ENCODE assay signal across 8 cellular contexts in genomic region chr13:42355118-42355840, GRCh38.
DNase-seq lines count a peak whose midpoint lies in the region; ATAC-seq, FAIRE-seq and TF ChIP-seq lines count a peak whose summit lies in the region.
"Had no signal": no experiment of that assay in that cellular context is flagged by ENCODE, and none has a peak within 500 bp of the region (broad histone marks: within the 10 kb centered on the region; RNA-seq: fewer than 3 reads in every experiment).

No MANE protein-coding gene starts in this region.

- H3K79me2 ChIP-seq in H1 (ENCODE audit: control insufficient read depth in 1 of 2, insufficient read depth in 2 of 2, low read length in 2 of 2), result no peaks in the 10 kb centered on the region

- no peaks in the 10 kb centered on the region for H3K79me1 ChIP-seq in H1 (ENCODE audit: low read depth, low read length)

- no peak overlapping the region for H2BK12ac ChIP-seq in H1 (ENCODE audit: low read depth, low read length)

- H2BK5ac ChIP-seq in H1 (ENCODE audit: low read depth, low read length), result no peak overlapping the region

- no peak overlapping the region for H4K5ac ChIP-seq in H1 (ENCODE audit: insufficient read length, low read depth, low read length)

- no peak overlapping the region for H3K9ac ChIP-seq in H1 (replicated peaks in 1 of 4; ENCODE audit: extremely low read depth in 1 of 4, low read depth in 3 of 4, low read length in 3 of 4)

- no peak for TF ChIP-seq CTCF in H1 (IDR thresholded peaks at IDR 0.05; ENCODE audit: control extremely low read depth in 1 of 3, insufficient read depth in 1 of 3, low read depth in 1 of 3, low read length in 3 of 3)

- no peaks in the 10 kb centered on the region for H3K23me2 ChIP-seq in H1 (ENCODE audit: low read depth, low read length)

- H3K36me3 ChIP-seq in H1 (ENCODE audit: control insufficient read depth in 2 of 4, insufficient read depth in 4 of 4, low read length in 3 of 4), result no peaks in the 10 kb centered on the region

- no peak for FAIRE-seq in H1 (lab: Jason Lieb, UNC)

- ATAC-seq in HG03354 (IDR thresholded peaks at IDR 0.05; ENCODE audit: poor library complexity, severe bottlenecking, unreplicated experiment), result no peak
- ATAC-seq in GM18502 (IDR thresholded peaks at IDR 0.05; ENCODE audit: poor library complexity, unreplicated experiment), result no peak
- no peak for ATAC-seq in HG02884 (IDR thresholded peaks at IDR 0.05; ENCODE audit: unreplicated experiment)

- H2AFZ ChIP-seq in H1 (ENCODE audit: low read length), result no peak overlapping the region; the same call in 1 of the 2 replicates

- no peaks in the 10 kb centered on the region for H3K9me3 ChIP-seq in H1 (ENCODE audit: insufficient read depth in 2 of 2, low read depth in 1 of 2, low read length in 1 of 2)

- no peak for TF ChIP-seq RAD21 in H1 (IDR thresholded peaks at IDR 0.05 in 1 of 2, conservative IDR thresholded peaks at IDR 0.05 in 1 of 2; ENCODE audit: low read depth in 2 of 2, low read length in 2 of 2)

- POLR2A ChIA-PET in H1 (lab: Charles Lee; ENCODE audit: partially characterized antibody), result no interaction called here

- no peaks in the 10 kb centered on the region for H4K20me1 ChIP-seq in H1 (replicated peaks in 1 of 2; ENCODE audit: control insufficient read depth in 1 of 2, insufficient read depth in 2 of 2, low read length in 2 of 2)

- 0 out of 2 replicates have a peak overlapping the region, but pooled peaks have one; percentile 0 for H4K8ac ChIP-seq in H1 (ENCODE audit: extremely low read depth, insufficient read depth, low read length)

- no peak overlapping the region for H3K23ac ChIP-seq in H1 (ENCODE audit: insufficient read length)

- no peaks in the 10 kb centered on the region for H3K4me1 ChIP-seq in H1 (replicated peaks in 1 of 4; ENCODE audit: control insufficient read depth in 3 of 4, insufficient read depth in 4 of 4, low read length in 3 of 4)

- H3K4me3 ChIP-seq in H1 (ENCODE audit: extremely low read depth in 1 of 4, insufficient read depth in 2 of 4, low read depth in 3 of 4, low read length in 4 of 4), result no peak overlapping the region

- H2AK5ac ChIP-seq in H1 (ENCODE audit: low read depth, low read length), result no peak overlapping the region

- no peak overlapping the region for H3K14ac ChIP-seq in H1 (ENCODE audit: insufficient read length)

- no peak overlapping the region for H3K4me2 ChIP-seq in H1 (ENCODE audit: insufficient read depth in 1 of 2, low read depth in 2 of 2, low read length in 2 of 2)

- no peak overlapping the region for H3K18ac ChIP-seq in H1 (ENCODE audit: extremely low read depth, low read length)

- CTCF ChIA-PET in H1 (lab: Charles Lee; ENCODE audit: partially characterized antibody), result interaction anchor here (0.6 to 1.3 kb wide), 2 partner anchors 21 to 689 kb away, joined by 3 to 4 read pairs; no protein-coding TSS in a partner anchor

- WGBS in H1 (ENCODE audit: extremely low coverage in 1 of 2, insufficient coverage in 1 of 2, insufficient read length in 1 of 2, insufficient replicate concordance in 2 of 2, low coverage in 1 of 2, low lambda C conversion rate in 2 of 2, missing lambda C conversion rate in 1 of 2), 2 experiments, result 86% methylated on average over 7 of the region's 7 CpGs; no CpG with 5 or more reads in 1 of the 2 experiments

- no peak overlapping the region for H3K27ac ChIP-seq in H1 (ENCODE audit: low read depth, low read length)

- H2BK15ac ChIP-seq in H1 (ENCODE audit: low read length), result no peak overlapping the region

- no peak overlapping the region for H3K4ac ChIP-seq in H1 (replicated peaks; ENCODE audit: insufficient read length, low read depth, low read length)

- H3K27me3 ChIP-seq in H1 (replicated peaks in 1 of 4; ENCODE audit: control insufficient read depth in 3 of 4, extremely low read depth in 1 of 4, insufficient read depth in 3 of 4, low read length in 3 of 4), result no peaks in the 10 kb centered on the region

- no peak overlapping the region for H3K56ac ChIP-seq in H1 (replicated peaks; ENCODE audit: insufficient read length, low read depth, low read length)

- no peak overlapping the region for H2BK120ac ChIP-seq in H1 (replicated peaks; ENCODE audit: low read depth, low read length)

- DNase-seq in RPMI8226, result peak; percentile 25
- DNase-seq in activated T-cell treated with anti-CD3 and anti-CD28 coated beads for 24 hours (ENCODE audit: low read depth), result peak; percentile 59
- DNase-seq in H1 (ENCODE audit: low read depth in 1 of 2, low spot score in 2 of 2), result no peak
- peak; percentile 54 for DNase-seq in stimulated activated naive CD4-positive, alpha-beta T cell treated with Interleukin-2 at 50 U/mL for 16 hours (lab: John Stamatoyannopoulos, UW)
- DNase-seq: effector CD8-positive, alpha-beta T cell had no signal

- no peak overlapping the region for H2BK20ac ChIP-seq in H1 (ENCODE audit: low read length)

- no peak overlapping the region for H4K91ac ChIP-seq in H1 (replicated peaks; ENCODE audit: insufficient read length, low read length)

- no peak for TF ChIP-seq POLR2A in H1 (IDR thresholded peaks at IDR 0.05; ENCODE audit: control extremely low read depth in 1 of 2, low read depth in 2 of 2, low read length in 2 of 2)

- no peak for TF ChIP-seq EP300 in H1 (IDR thresholded peaks at IDR 0.05; ENCODE audit: borderline replicate concordance in 1 of 2, low read depth in 2 of 2, low read length in 2 of 2)

TF ChIP-seq in H1, 55 proteins besides CTCF, POLR2A, EP300 and RAD21 (continues in another document):
- TF ChIP-seq CHD7 (IDR thresholded peaks at IDR 0.05; ENCODE audit: insufficient replicate concordance, low read length), result no peak
- no peak for TF ChIP-seq SRF (IDR thresholded peaks at IDR 0.05; ENCODE audit: low read depth, low read length)
- no peak for TF ChIP-seq GTF2F1 (IDR thresholded peaks at IDR 0.05; ENCODE audit: borderline replicate concordance, low read depth, low read length)

Comparison
In these comparisons a context has a peak if more than half of its experiments do, and no peak if none do; other contexts are left out.
1. DNase-seq: peak in RPMI8226 (single experiment), activated T-cell treated with anti-CD3 and anti-CD28 coated beads for 24 hours (single experiment) and stimulated activated naive CD4-positive, alpha-beta T cell treated with Interleukin-2 at 50 U/mL for 16 hours (single experiment); none in H1 (0 of 2).